Comparison of ENCODE assay signal across 16 cellular contexts in the genomic region with DNA sequence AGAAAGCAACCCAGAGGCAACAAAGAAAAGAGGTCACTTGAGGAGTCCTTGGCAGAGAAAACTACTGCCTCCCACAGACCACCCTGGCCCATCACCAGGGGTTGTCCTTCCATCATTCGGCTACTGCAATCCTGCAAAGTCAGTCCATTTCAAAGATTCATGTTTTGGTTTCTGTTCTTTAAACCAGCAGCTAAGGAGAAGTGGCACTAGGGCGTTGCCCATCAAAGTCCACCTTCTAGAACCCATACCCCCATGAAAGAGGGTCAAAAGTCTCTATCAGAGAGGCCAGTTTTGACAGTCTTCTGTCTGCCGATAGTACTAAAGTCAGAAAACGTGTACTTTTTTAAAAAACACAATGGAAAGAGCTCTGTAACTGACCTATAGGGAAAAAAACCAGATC. TPM values are rescaled to one million over a fixed set of nuclear protein-coding genes. Genes with fewer than 3 reads are reported as not detected.
DNase-seq lines count a peak whose midpoint lies in the region; ATAC-seq lines count a peak whose summit lies in the region.
"Had no signal": no experiment of that assay in that cellular context is flagged by ENCODE, and none has a peak within 500 bp of the region (broad histone marks: within the 10 kb centered on the region; RNA-seq: fewer than 3 reads in every experiment).

No MANE protein-coding gene starts in this region.

- H3K9me3 Mint-ChIP-seq in IgD-negative memory B cell: no peaks in the 10 kb centered on the region
- no peaks in the 10 kb centered on the region for H3K9me3 Mint-ChIP-seq in effector memory CD8-positive, alpha-beta T cell
- no peaks in the 10 kb centered on the region for H3K9me3 Mint-ChIP-seq in stimulated activated effector memory CD8-positive, alpha-beta T cell treated with anti-CD3 and anti-CD28 coated beads, Interleukin-12 subunit alpha, Interleukin-12 subunit beta, amount 100 ng/mL, for 72 hours

- H3K27ac Mint-ChIP-seq in IgD-negative memory B cell: peak overlapping the region; percentile 65 to 89 (median 75)
- H3K27ac Mint-ChIP-seq in effector memory CD8-positive, alpha-beta T cell: peak overlapping the region; percentile 13 to 26
- peak overlapping the region; percentile 45 for H3K27ac Mint-ChIP-seq in stimulated activated effector memory CD8-positive, alpha-beta T cell treated with anti-CD3 and anti-CD28 coated beads, Interleukin-12 subunit alpha, Interleukin-12 subunit beta, amount 100 ng/mL, for 72 hours
- H3K27ac Mint-ChIP-seq: activated CD8-positive, alpha-beta memory T cell treated with anti-CD3 and anti-CD28 coated beads, Interleukin-2, amount 10 ng/mL, durations not matched to agents 7 days and 5 days had no signal

- ATAC-seq in GM18867 (IDR thresholded peaks at IDR 0.05; ENCODE audit: unreplicated experiment) (peak; percentile 35), GM19324 (IDR thresholded peaks at IDR 0.05; ENCODE audit: low FRiP score, unreplicated experiment) (no peak)
- ATAC-seq in effector memory CD8-positive, alpha-beta T cell (replicated peaks): no peak
- no peak for ATAC-seq in stimulated activated effector memory CD8-positive, alpha-beta T cell treated with anti-CD3 and anti-CD28 coated beads, Interleukin-12 subunit alpha, Interleukin-12 subunit beta, amount 100 ng/mL, for 72 hours
- ATAC-seq: activated CD8-positive, alpha-beta memory T cell treated with anti-CD3 and anti-CD28 coated beads, Interleukin-2, amount 10 ng/mL, durations not matched to agents 7 days and 5 days had no signal

- peaks cover 62 to 75% (median 73%) of the 10 kb centered on the region in 3 donors for H3K4me1 Mint-ChIP-seq in IgD-negative memory B cell
- H3K4me1 Mint-ChIP-seq in effector memory CD8-positive, alpha-beta T cell (ENCODE audit: low read depth in 2 of 2): peaks cover 50 to 65% of the 10 kb centered on the region in 2 donors
- peaks cover 83% of the 10 kb centered on the region for H3K4me1 Mint-ChIP-seq in stimulated activated effector memory CD8-positive, alpha-beta T cell treated with anti-CD3 and anti-CD28 coated beads, Interleukin-12 subunit alpha, Interleukin-12 subunit beta, amount 100 ng/mL, for 72 hours

- peak overlapping the region in 3 of 4 donors; percentile 70 to 88 (median 88) for H3K4me3 Mint-ChIP-seq in IgD-negative memory B cell
- no peak overlapping the region for H3K4me3 Mint-ChIP-seq in effector memory CD8-positive, alpha-beta T cell
- no peak overlapping the region for H3K4me3 Mint-ChIP-seq in stimulated activated effector memory CD8-positive, alpha-beta T cell treated with anti-CD3 and anti-CD28 coated beads, Interleukin-12 subunit alpha, Interleukin-12 subunit beta, amount 100 ng/mL, for 72 hours
- H3K4me3 Mint-ChIP-seq: activated CD8-positive, alpha-beta memory T cell treated with anti-CD3 and anti-CD28 coated beads, Interleukin-2, amount 10 ng/mL, durations not matched to agents 7 days and 5 days had no signal

- no peak for DNase-seq in effector memory CD8-positive, alpha-beta T cell
- no peak for DNase-seq in stimulated activated effector memory CD8-positive, alpha-beta T cell treated with anti-CD3 and anti-CD28 coated beads, Interleukin-12 subunit alpha, Interleukin-12 subunit beta, amount 100 ng/mL, for 72 hours (ENCODE audit: low spot score in 2 of 2)
- no peak for DNase-seq in NCI-H526 (lab: John Stamatoyannopoulos, UW)
- no peak for DNase-seq in stimulated activated CD4-positive, alpha-beta T cell treated with anti-CD3 and anti-CD28 coated beads, Interleukin-2, amount 100 ng/mL, for 24 hours
- DNase-seq: activated CD4-positive, alpha-beta T cell treated with anti-CD3 and anti-CD28 coated beads for 1 hour; activated CD8-positive, alpha-beta memory T cell treated with anti-CD3 and anti-CD28 coated beads, Interleukin-2, amount 10 ng/mL, durations not matched to agents 7 days and 5 days; anterior cingulate cortex; cerebellar nuclear complex; left cardiac atrium; NCI-H187; NCI-H446; ovary; stimulated activated CD4-positive, alpha-beta T cell treated with anti-CD3 and anti-CD28 coated beads, Interleukin-4, amount 100 ng/mL, for 1 hour had no signal

- H3K27me3 Mint-ChIP-seq in IgD-negative memory B cell: no peaks in the 10 kb centered on the region
- H3K27me3 Mint-ChIP-seq in effector memory CD8-positive, alpha-beta T cell: no peaks in the 10 kb centered on the region
- H3K27me3 Mint-ChIP-seq: activated CD8-positive, alpha-beta memory T cell treated with anti-CD3 and anti-CD28 coated beads, Interleukin-2, amount 10 ng/mL, durations not matched to agents 7 days and 5 days had no signal

- peaks cover 7% of the 10 kb centered on the region for H3K36me3 Mint-ChIP-seq in IgD-negative memory B cell
- peaks cover 3% of the 10 kb centered on the region for H3K36me3 Mint-ChIP-seq in effector memory CD8-positive, alpha-beta T cell (ENCODE audit: insufficient read depth)
- H3K36me3 Mint-ChIP-seq in stimulated activated effector memory CD8-positive, alpha-beta T cell treated with anti-CD3 and anti-CD28 coated beads, Interleukin-12 subunit alpha, Interleukin-12 subunit beta, amount 100 ng/mL, for 72 hours: peaks cover 45% of the 10 kb centered on the region

RNA-seq across cellular contexts. Expression of a gene that starts 14.4 kb away (rescaled TPM):
- polyA plus RNA-seq in IgD-negative memory B cell: 13.4 TPM

Comparison
In these comparisons a context has a peak if more than half of its experiments do, and no peak if none do; other contexts are left out.
1. H3K27ac Mint-ChIP-seq: peak in every context shown above with its lines; median percentile 75 in IgD-negative memory B cell; 45 in stimulated activated effector memory CD8-positive, alpha-beta T cell treated with anti-CD3 and anti-CD28 coated beads, Interleukin-12 subunit alpha, Interleukin-12 subunit beta, amount 100 ng/mL, for 72 hours; 20 in effector memory CD8-positive, alpha-beta T cell.
2. H3K4me3 Mint-ChIP-seq: peak in IgD-negative memory B cell (3 of 4); none in effector memory CD8-positive, alpha-beta T cell (0 of 2) and stimulated activated effector memory CD8-positive, alpha-beta T cell treated with anti-CD3 and anti-CD28 coated beads, Interleukin-12 subunit alpha, Interleukin-12 subunit beta, amount 100 ng/mL, for 72 hours (single experiment).